ENCODE assay signal across 14 cellular contexts in genomic region chr19:58531052-58531600, GRCh38. TPM values are rescaled to one million over a fixed set of nuclear protein-coding genes. Genes with fewer than 3 reads are reported as not detected.
DNase-seq lines count a peak whose midpoint lies in the region; ATAC-seq, FAIRE-seq and TF ChIP-seq lines count a peak whose summit lies in the region.
"Had no signal": no experiment of that assay in that cellular context is flagged by ENCODE, and none has a peak within 500 bp of the region (broad histone marks: within the 10 kb centered on the region; RNA-seq: fewer than 3 reads in every experiment).

No MANE protein-coding gene starts in this region.

- H3K9me3 Mint-ChIP-seq in brain: no peaks in the 10 kb centered on the region
- H3K9me3 Mint-ChIP-seq: CD8-positive, alpha-beta memory T cell had no signal

- TF ChIP-seq CTCF in DOHH2 (IDR thresholded peaks at IDR 0.05; ENCODE audit: low read depth, low read length, poor library complexity, severe bottlenecking): no peak
- no peak for TF ChIP-seq CTCF in Loucy (conservative IDR thresholded peaks at IDR 0.05; ENCODE audit: low read length)
- no peak for TF ChIP-seq CTCF in brain (conservative IDR thresholded peaks at IDR 0.05)

- peak overlapping the region in 3 of 5 experiments; percentile 20 to 67 (median 53) for H3K4me3 Mint-ChIP-seq in brain
- H3K4me3 Mint-ChIP-seq: CD8-positive, alpha-beta memory T cell had no signal

- no peak for DNase-seq in HTR-8/SVneo (ENCODE audit: insufficient read length, low spot score)
- no peak for DNase-seq in SIG-M5 treated with dmso at 0.1 percent for 504 hours (lab: John Stamatoyannopoulos, UW; ENCODE audit: unreplicated experiment)
- no peak for DNase-seq in NCI-H2196 treated with DMSO at 0.1 percent for 48 hours (lab: John Stamatoyannopoulos, UW; ENCODE audit: unreplicated experiment)
- DNase-seq: Caco-2; CD8-positive, alpha-beta memory T cell; DND-41; GF-D8 had no signal

- FAIRE-seq in HTR-8/SVneo (lab: Jason Lieb, UNC): no peak
- FAIRE-seq: A204.1, H1 had no signal

- H3K27me3 ChIP-seq in DOHH2 (ENCODE audit: control insufficient read depth, low read length) (no peaks in the 10 kb centered on the region), Loucy (ENCODE audit: insufficient read depth, low read length, poor library complexity, severe bottlenecking) (no peaks in the 10 kb centered on the region)

- H3K27ac Mint-ChIP-seq in brain: peak overlapping the region in 4 of 5 experiments; percentile 74 to 99 (median 80)

- peaks cover 24% of the 10 kb centered on the region for H3K4me1 ChIP-seq in DOHH2 (ENCODE audit: control insufficient read depth, low read length)
- H3K4me1 ChIP-seq in Loucy (ENCODE audit: insufficient read depth, low read length, poor library complexity, severe bottlenecking): peaks cover 12% of the 10 kb centered on the region
- H3K4me1 ChIP-seq: Caco-2, HAP-1 had no signal

- peak overlapping the region; percentile 2; the same call in 1 of the 2 replicates for H3K27ac ChIP-seq in DOHH2 (ENCODE audit: low read depth, low read length)

- H3K36me3 ChIP-seq in DOHH2 (ENCODE audit: control insufficient read depth, low read length) (no peaks in the 10 kb centered on the region), Loucy (ENCODE audit: insufficient read depth, low read length) (no peaks in the 10 kb centered on the region)
- H3K36me3 ChIP-seq: HAP-1 had no signal

- H3K9me3 ChIP-seq in DOHH2 (ENCODE audit: control insufficient read depth, insufficient read depth, low read length) (no peaks in the 10 kb centered on the region), Loucy (ENCODE audit: insufficient read depth, low read depth, low read length) (no peaks in the 10 kb centered on the region)
- H3K9me3 ChIP-seq: Caco-2, HAP-1 had no signal

- H4K20me1 ChIP-seq in DOHH2 (ENCODE audit: control insufficient read depth, insufficient read depth, low read depth, low read length): no peaks in the 10 kb centered on the region
- H4K20me1 ChIP-seq in Loucy (ENCODE audit: insufficient read depth, low read length, poor library complexity, severe bottlenecking): no peaks in the 10 kb centered on the region

- no peak for ATAC-seq in GM19452 (IDR thresholded peaks at IDR 0.05; ENCODE audit: unreplicated experiment)

- H3K79me2 ChIP-seq in DOHH2 (ENCODE audit: control insufficient read depth, low read length): no peaks in the 10 kb centered on the region
- no peaks in the 10 kb centered on the region for H3K79me2 ChIP-seq in Loucy (ENCODE audit: insufficient read depth, low read length)

- H3K27me3 Mint-ChIP-seq in brain: peaks cover 22% of the 10 kb centered on the region

- H3K9ac ChIP-seq in Loucy (ENCODE audit: low read depth, low read length, poor library complexity, severe bottlenecking): no peak overlapping the region

- H2AFZ ChIP-seq in Loucy (ENCODE audit: low read length): no peak overlapping the region

- no peaks in the 10 kb centered on the region for H3K36me3 Mint-ChIP-seq in brain
- H3K36me3 Mint-ChIP-seq: CD8-positive, alpha-beta memory T cell had no signal

- peaks cover 6% of the 10 kb centered on the region for H3K4me1 Mint-ChIP-seq in brain
- H3K4me1 Mint-ChIP-seq: CD8-positive, alpha-beta memory T cell had no signal

- peaks cover 2% of the 10 kb centered on the region; the same call in 1 of the 2 replicates for H3F3A ChIP-seq in DOHH2 (ENCODE audit: control insufficient read depth, insufficient read depth)
- H3F3A ChIP-seq in Loucy (ENCODE audit: low read depth): no peaks in the 10 kb centered on the region; the same call in 1 of the 2 replicates

- H3K4me3 ChIP-seq in DOHH2 (ENCODE audit: low read length) (peak overlapping the region; percentile 52), Loucy (ENCODE audit: low read length, poor library complexity, severe bottlenecking) (no peak overlapping the region)
- H3K4me3 ChIP-seq: HAP-1 had no signal

- H3K9me2 ChIP-seq in DOHH2 (replicated peaks; ENCODE audit: control insufficient read depth, low read length): no peaks in the 10 kb centered on the region
- no peaks in the 10 kb centered on the region for H3K9me2 ChIP-seq in Loucy (replicated peaks; ENCODE audit: low read depth, low read length)

- H3K4me2 ChIP-seq in DOHH2 (ENCODE audit: low read length): peak overlapping the region; percentile 52
- H3K4me2 ChIP-seq in Loucy (ENCODE audit: low read depth, low read length, poor library complexity, severe bottlenecking): peak overlapping the region; percentile 35

RNA-seq across cellular contexts. Expression of gene ZBTB45, which starts 11.5 kb away (rescaled TPM):
- 16.1 TPM for polyA plus RNA-seq in brain (ENCODE audit: insufficient read depth, low read depth, low replicate concordance)

RNA-seq across cellular contexts. Expression of gene TRIM28, which starts 12.7 kb away (rescaled TPM):
- polyA plus RNA-seq in brain (ENCODE audit: insufficient read depth, low read depth, low replicate concordance): 698 TPM

RNA-seq across cellular contexts. Expression of gene SLC27A5, which starts 19.3 kb away (rescaled TPM):
- 30.5 TPM for polyA plus RNA-seq in brain (ENCODE audit: insufficient read depth, low read depth, low replicate concordance)

RNA-seq across cellular contexts. Expression of gene CHMP2A, which starts 23.8 kb away (rescaled TPM):
- polyA plus RNA-seq in brain (ENCODE audit: insufficient read depth, low read depth, low replicate concordance): 216 TPM

RNA-seq across cellular contexts. Expression of gene UBE2M, which starts 27.3 kb away (rescaled TPM):
- 192 TPM for polyA plus RNA-seq in brain (ENCODE audit: insufficient read depth, low read depth, low replicate concordance)
